In genomic region chr4:122921971-122922876, GRCh38 we compare ENCODE assay signal across 1 cellular context.
A peak's percentile ranks its signal among the peaks of the same experiment; 100 is the strongest.
TF ChIP-seq lines count a peak whose summit lies in the region.

A gene with protein sequence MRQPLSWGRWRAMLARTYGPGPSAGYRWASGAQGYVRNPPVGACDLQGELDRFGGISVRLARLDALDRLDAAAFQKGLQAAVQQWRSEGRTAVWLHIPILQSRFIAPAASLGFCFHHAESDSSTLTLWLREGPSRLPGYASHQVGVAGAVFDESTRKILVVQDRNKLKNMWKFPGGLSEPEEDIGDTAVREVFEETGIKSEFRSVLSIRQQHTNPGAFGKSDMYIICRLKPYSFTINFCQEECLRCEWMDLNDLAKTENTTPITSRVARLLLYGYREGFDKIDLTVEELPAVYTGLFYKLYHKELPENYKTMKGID (minus strand): TSS chr4:122922597. CDS start chr4:122922572, 25 bp downstream.

TF ChIP-seq in HepG2, 621 proteins besides CTCF, POLR2A, EP300 and RAD21 (continued from another document and continues in another):
- TF ChIP-seq ZBTB38 (CRISPR knock-in tag; IDR thresholded peaks at IDR 0.05): no peak
- peak; percentile 64; the same call in 1 of the 2 replicates for TF ChIP-seq SAFB2 (CRISPR knock-in tag; IDR thresholded peaks at IDR 0.05; ENCODE audit: borderline replicate concordance, low read depth)
- TF ChIP-seq TBP (CRISPR knock-in tag; IDR thresholded peaks at IDR 0.05): no peak
- peak; percentile 8; the same call in 1 of the 2 replicates for TF ChIP-seq HIVEP1 (CRISPR knock-in tag; IDR thresholded peaks at IDR 0.05)
- TF ChIP-seq SRSF1 (optimal IDR thresholded peaks at IDR 0.05; ENCODE audit: low read depth, low read length): peak; percentile 82
- TF ChIP-seq HMGA1 (CRISPR knock-in tag; conservative IDR thresholded peaks at IDR 0.05): no peak
- no peak for TF ChIP-seq DNMT3B (CRISPR knock-in tag; conservative IDR thresholded peaks at IDR 0.05)
- TF ChIP-seq ZFP91 (CRISPR knock-in tag; IDR thresholded peaks at IDR 0.05; ENCODE audit: borderline replicate concordance): peak; percentile 85; the same call in 1 of the 2 replicates
- TF ChIP-seq, protein P1, sequence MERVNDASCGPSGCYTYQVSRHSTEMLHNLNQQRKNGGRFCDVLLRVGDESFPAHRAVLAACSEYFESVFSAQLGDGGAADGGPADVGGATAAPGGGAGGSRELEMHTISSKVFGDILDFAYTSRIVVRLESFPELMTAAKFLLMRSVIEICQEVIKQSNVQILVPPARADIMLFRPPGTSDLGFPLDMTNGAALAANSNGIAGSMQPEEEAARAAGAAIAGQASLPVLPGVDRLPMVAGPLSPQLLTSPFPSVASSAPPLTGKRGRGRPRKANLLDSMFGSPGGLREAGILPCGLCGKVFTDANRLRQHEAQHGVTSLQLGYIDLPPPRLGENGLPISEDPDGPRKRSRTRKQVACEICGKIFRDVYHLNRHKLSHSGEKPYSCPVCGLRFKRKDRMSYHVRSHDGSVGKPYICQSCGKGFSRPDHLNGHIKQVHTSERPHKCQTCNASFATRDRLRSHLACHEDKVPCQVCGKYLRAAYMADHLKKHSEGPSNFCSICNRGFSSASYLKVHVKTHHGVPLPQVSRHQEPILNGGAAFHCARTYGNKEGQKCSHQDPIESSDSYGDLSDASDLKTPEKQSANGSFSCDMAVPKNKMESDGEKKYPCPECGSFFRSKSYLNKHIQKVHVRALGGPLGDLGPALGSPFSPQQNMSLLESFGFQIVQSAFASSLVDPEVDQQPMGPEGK (CRISPR knock-in tag; IDR thresholded peaks at IDR 0.05): no peak
- no peak; the same call in 1 of the 2 replicates for TF ChIP-seq TGIF2 (CRISPR knock-in tag; IDR thresholded peaks at IDR 0.05)
- TF ChIP-seq ZNF263 (CRISPR knock-in tag; IDR thresholded peaks at IDR 0.05): no peak; the same call in 1 of the 2 replicates
- TF ChIP-seq ZNF891 (CRISPR knock-in tag; IDR thresholded peaks at IDR 0.05): peak; percentile 70; the same call in 1 of the 2 replicates
- TF ChIP-seq SMAD1 (CRISPR knock-in tag; IDR thresholded peaks at IDR 0.05; ENCODE audit: borderline replicate concordance, low read depth): no peak
- TF ChIP-seq HOXA3 (CRISPR knock-in tag; IDR thresholded peaks at IDR 0.05): 0 out of 2 replicates have a peak, but pooled peaks have one; percentile 33
- TF ChIP-seq YY1 (IDR thresholded peaks at IDR 0.05; ENCODE audit: insufficient read depth, insufficient replicate concordance, low read depth, low read length): peak; percentile 51
- 0 out of 2 replicates have a peak, but pooled peaks have one; percentile 45 for TF ChIP-seq ZBTB4 (CRISPR knock-in tag; IDR thresholded peaks at IDR 0.05; ENCODE audit: borderline replicate concordance)
- TF ChIP-seq NONO (IDR thresholded peaks at IDR 0.05): no peak
- peak; percentile 52; the same call in 1 of the 2 replicates for TF ChIP-seq NONO (CRISPR knock-in tag; conservative IDR thresholded peaks at IDR 0.05)
- TF ChIP-seq NR1H2 (CRISPR knock-in tag; IDR thresholded peaks at IDR 0.05; ENCODE audit: borderline replicate concordance, low read depth): peak; percentile 69; the same call in 1 of the 2 replicates
- peak; percentile 11; the same call in 1 of the 2 replicates for TF ChIP-seq KLF6 (CRISPR knock-in tag; IDR thresholded peaks at IDR 0.05)
- TF ChIP-seq ZNF850 (CRISPR knock-in tag; conservative IDR thresholded peaks at IDR 0.05): no peak
- TF ChIP-seq ELF3 (CRISPR knock-in tag; IDR thresholded peaks at IDR 0.05): 0 out of 2 replicates have a peak, but pooled peaks have one; percentile 8
- TF ChIP-seq ZNF3 (CRISPR knock-in tag; IDR thresholded peaks at IDR 0.05): no peak
- no peak for TF ChIP-seq MBD4 (IDR thresholded peaks at IDR 0.05; ENCODE audit: borderline replicate concordance, low read length)
- TF ChIP-seq, protein P2, sequence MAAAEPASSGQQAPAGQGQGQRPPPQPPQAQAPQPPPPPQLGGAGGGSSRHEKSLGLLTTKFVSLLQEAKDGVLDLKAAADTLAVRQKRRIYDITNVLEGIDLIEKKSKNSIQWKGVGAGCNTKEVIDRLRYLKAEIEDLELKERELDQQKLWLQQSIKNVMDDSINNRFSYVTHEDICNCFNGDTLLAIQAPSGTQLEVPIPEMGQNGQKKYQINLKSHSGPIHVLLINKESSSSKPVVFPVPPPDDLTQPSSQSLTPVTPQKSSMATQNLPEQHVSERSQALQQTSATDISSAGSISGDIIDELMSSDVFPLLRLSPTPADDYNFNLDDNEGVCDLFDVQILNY (CRISPR knock-in tag; conservative IDR thresholded peaks at IDR 0.05): no peak
- no peak for TF ChIP-seq SETDB1 (CRISPR knock-in tag; IDR thresholded peaks at IDR 0.05; ENCODE audit: borderline replicate concordance)
- TF ChIP-seq ASH2L (IDR thresholded peaks at IDR 0.05; ENCODE audit: insufficient read length, low read depth, low read length): peak; percentile 75
- TF ChIP-seq SYNCRIP (IDR thresholded peaks at IDR 0.05; ENCODE audit: insufficient read depth, low read depth, low read length): no peak
- 0 out of 2 replicates have a peak, but pooled peaks have one; percentile 46 for TF ChIP-seq RORA (CRISPR knock-in tag; IDR thresholded peaks at IDR 0.05)
- peak; percentile 61 for TF ChIP-seq HNF4G (IDR thresholded peaks at IDR 0.05; ENCODE audit: borderline replicate concordance, low read depth, low read length)
- no peak; the same call in 1 of the 2 replicates for TF ChIP-seq HNF4G (CRISPR knock-in tag; IDR thresholded peaks at IDR 0.05; ENCODE audit: borderline replicate concordance, low read depth)
- TF ChIP-seq FLYWCH1 (CRISPR knock-in tag; IDR thresholded peaks at IDR 0.05): no peak
- TF ChIP-seq ZSCAN20 (CRISPR knock-in tag; IDR thresholded peaks at IDR 0.05; ENCODE audit: borderline replicate concordance): no peak
- no peak; the same call in 1 of the 2 replicates for TF ChIP-seq ZFP1 (CRISPR knock-in tag; IDR thresholded peaks at IDR 0.05)
- TF ChIP-seq, protein P3, sequence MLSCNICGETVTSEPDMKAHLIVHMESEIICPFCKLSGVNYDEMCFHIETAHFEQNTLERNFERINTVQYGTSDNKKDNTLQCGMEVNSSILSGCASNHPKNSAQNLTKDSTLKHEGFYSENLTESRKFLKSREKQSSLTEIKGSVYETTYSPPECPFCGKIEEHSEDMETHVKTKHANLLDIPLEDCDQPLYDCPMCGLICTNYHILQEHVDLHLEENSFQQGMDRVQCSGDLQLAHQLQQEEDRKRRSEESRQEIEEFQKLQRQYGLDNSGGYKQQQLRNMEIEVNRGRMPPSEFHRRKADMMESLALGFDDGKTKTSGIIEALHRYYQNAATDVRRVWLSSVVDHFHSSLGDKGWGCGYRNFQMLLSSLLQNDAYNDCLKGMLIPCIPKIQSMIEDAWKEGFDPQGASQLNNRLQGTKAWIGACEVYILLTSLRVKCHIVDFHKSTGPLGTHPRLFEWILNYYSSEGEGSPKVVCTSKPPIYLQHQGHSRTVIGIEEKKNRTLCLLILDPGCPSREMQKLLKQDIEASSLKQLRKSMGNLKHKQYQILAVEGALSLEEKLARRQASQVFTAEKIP (CRISPR knock-in tag; IDR thresholded peaks at IDR 0.05; ENCODE audit: borderline replicate concordance): no peak
- TF ChIP-seq, protein P4, sequence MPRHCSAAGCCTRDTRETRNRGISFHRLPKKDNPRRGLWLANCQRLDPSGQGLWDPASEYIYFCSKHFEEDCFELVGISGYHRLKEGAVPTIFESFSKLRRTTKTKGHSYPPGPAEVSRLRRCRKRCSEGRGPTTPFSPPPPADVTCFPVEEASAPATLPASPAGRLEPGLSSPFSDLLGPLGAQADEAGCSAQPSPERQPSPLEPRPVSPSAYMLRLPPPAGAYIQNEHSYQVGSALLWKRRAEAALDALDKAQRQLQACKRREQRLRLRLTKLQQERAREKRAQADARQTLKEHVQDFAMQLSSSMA (CRISPR knock-in tag; IDR thresholded peaks at IDR 0.05): 0 out of 2 replicates have a peak, but pooled peaks have one; percentile 33
- no peak for TF ChIP-seq HOXA5 (CRISPR knock-in tag; IDR thresholded peaks at IDR 0.05)
- no peak for TF ChIP-seq FOSL2 (CRISPR knock-in tag; IDR thresholded peaks at IDR 0.05)
- TF ChIP-seq ZNF878 (CRISPR knock-in tag; IDR thresholded peaks at IDR 0.05): peak; percentile 74; the same call in 1 of the 2 replicates
- 0 out of 2 replicates have a peak, but pooled peaks have one; percentile 31 for TF ChIP-seq ZNF691 (CRISPR knock-in tag; IDR thresholded peaks at IDR 0.05; ENCODE audit: borderline replicate concordance, low read depth)
- TF ChIP-seq, protein P5, sequence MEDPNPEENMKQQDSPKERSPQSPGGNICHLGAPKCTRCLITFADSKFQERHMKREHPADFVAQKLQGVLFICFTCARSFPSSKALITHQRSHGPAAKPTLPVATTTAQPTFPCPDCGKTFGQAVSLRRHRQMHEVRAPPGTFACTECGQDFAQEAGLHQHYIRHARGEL (CRISPR knock-in tag; IDR thresholded peaks at IDR 0.05): no peak
- TF ChIP-seq NBN (conservative IDR thresholded peaks at IDR 0.05): no peak
- no peak for TF ChIP-seq POLR2AphosphoS2 (IDR thresholded peaks at IDR 0.05; ENCODE audit: low read depth, low read length)
- TF ChIP-seq ZNF230 (CRISPR knock-in tag; IDR thresholded peaks at IDR 0.05): 0 out of 2 replicates have a peak, but pooled peaks have one; percentile 31
- TF ChIP-seq YEATS2 (CRISPR knock-in tag; IDR thresholded peaks at IDR 0.05; ENCODE audit: borderline replicate concordance): peak; percentile 39
- no peak for TF ChIP-seq BORCS8-MEF2B (CRISPR knock-in tag; IDR thresholded peaks at IDR 0.05)
- no peak for TF ChIP-seq NFRKB (IDR thresholded peaks at IDR 0.05)
- TF ChIP-seq SOX5 (CRISPR knock-in tag; IDR thresholded peaks at IDR 0.05; ENCODE audit: borderline replicate concordance): no peak
- TF ChIP-seq, protein P6, sequence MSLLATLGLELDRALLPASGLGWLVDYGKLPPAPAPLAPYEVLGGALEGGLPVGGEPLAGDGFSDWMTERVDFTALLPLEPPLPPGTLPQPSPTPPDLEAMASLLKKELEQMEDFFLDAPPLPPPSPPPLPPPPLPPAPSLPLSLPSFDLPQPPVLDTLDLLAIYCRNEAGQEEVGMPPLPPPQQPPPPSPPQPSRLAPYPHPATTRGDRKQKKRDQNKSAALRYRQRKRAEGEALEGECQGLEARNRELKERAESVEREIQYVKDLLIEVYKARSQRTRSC (CRISPR knock-in tag; IDR thresholded peaks at IDR 0.05; ENCODE audit: low read depth): 0 out of 2 replicates have a peak, but pooled peaks have one; percentile 27
- peak; percentile 67; the same call in 1 of the 2 replicates for TF ChIP-seq POGZ (CRISPR knock-in tag; IDR thresholded peaks at IDR 0.05)
- TF ChIP-seq, protein P7, sequence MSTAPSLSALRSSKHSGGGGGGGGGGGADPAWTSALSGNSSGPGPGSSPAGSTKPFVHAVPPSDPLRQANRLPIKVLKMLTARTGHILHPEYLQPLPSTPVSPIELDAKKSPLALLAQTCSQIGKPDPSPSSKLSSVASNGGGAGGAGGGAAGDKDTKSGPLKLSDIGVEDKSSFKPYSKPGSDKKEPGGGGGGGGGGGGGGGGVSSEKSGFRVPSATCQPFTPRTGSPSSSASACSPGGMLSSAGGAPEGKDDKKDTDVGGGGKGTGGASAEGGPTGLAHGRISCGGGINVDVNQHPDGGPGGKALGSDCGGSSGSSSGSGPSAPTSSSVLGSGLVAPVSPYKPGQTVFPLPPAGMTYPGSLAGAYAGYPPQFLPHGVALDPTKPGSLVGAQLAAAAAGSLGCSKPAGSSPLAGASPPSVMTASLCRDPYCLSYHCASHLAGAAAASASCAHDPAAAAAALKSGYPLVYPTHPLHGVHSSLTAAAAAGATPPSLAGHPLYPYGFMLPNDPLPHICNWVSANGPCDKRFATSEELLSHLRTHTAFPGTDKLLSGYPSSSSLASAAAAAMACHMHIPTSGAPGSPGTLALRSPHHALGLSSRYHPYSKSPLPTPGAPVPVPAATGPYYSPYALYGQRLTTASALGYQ (CRISPR knock-in tag; IDR thresholded peaks at IDR 0.05): peak; percentile 38
